In genomic region chr12:6140646-6141045, GRCh38 we compare ENCODE assay signal across 11 cellular contexts. TPM values are rescaled to one million over a fixed set of nuclear protein-coding genes. Genes with fewer than 3 reads are reported as not detected.
DNase-seq lines count a peak whose midpoint lies in the region; ATAC-seq and TF ChIP-seq lines count a peak whose summit lies in the region.
"Had no signal": no experiment of that assay in that cellular context is flagged by ENCODE, and none has a peak within 500 bp of the region (broad histone marks: within the 10 kb centered on the region; RNA-seq: fewer than 3 reads in every experiment).

No MANE protein-coding gene starts in this region.

- POLR2A ChIA-PET in WTC11 (lab: Charles Lee): no interaction called here

- intact Hi-C loops in activated CD4-positive, alpha-beta T cell treated with anti-CD3 and anti-CD28 coated beads, Interleukin-2, amount 10 ng/mL, durations not matched to agents 24 days and 14 days (cut with micrococcal nuclease): loop anchor here (1.0 kb wide), 1 partner anchor 27 kb away; no protein-coding TSS in a partner anchor
- intact Hi-C loops in right lobe of liver (cut with DNase I): no loop called here
- intact Hi-C loops in stomach (cut with DNase I; ENCODE audit: low total_unique reads): no loop called here

- H3K27ac ChIP-seq in right lobe of liver (peak overlapping the region; percentile 62 to 71 (median 64)), stomach (peak overlapping the region; percentile 64 to 81 (median 66))
- H3K27ac ChIP-seq: A549 had no signal

- H3K36me3 ChIP-seq in right lobe of liver (no peaks in the 10 kb centered on the region), stomach (no peaks in the 10 kb centered on the region), HAP-1 (replicated peaks) (no peaks in the 10 kb centered on the region)

- peaks cover 2% of the 10 kb centered on the region for H3K36me3 Mint-ChIP-seq in activated CD4-positive, alpha-beta T cell treated with anti-CD3 and anti-CD28 coated beads, Interleukin-2, amount 10 ng/mL, durations not matched to agents 24 days and 14 days (ENCODE audit: low read depth)
- peaks cover 2% of the 10 kb centered on the region for H3K36me3 Mint-ChIP-seq in activated naive CD8-positive, alpha-beta T cell treated with anti-CD3 and anti-CD28 coated beads for 36 hours
- peaks cover 2% of the 10 kb centered on the region; the same call in 1 of the 2 replicates for H3K36me3 Mint-ChIP-seq in WTC11

- CTCF ChIA-PET in WTC11 (lab: Charles Lee): interaction anchor here (0.8 to 2.0 kb wide), 3 partner anchors 14 to 144 kb away, joined by 3 to 4 read pairs (median 4); no protein-coding TSS in a partner anchor

- no peak for TF ChIP-seq CTCF in right lobe of liver (IDR thresholded peaks at IDR 0.05)
- TF ChIP-seq CTCF in stomach (IDR thresholded peaks at IDR 0.05): no peak
- no peak for TF ChIP-seq CTCF in WTC11 (IDR thresholded peaks at IDR 0.05)

- H3K27ac Mint-ChIP-seq in activated CD4-positive, alpha-beta T cell treated with anti-CD3 and anti-CD28 coated beads, Interleukin-2, amount 10 ng/mL, durations not matched to agents 24 days and 14 days: peak overlapping the region; percentile 92
- H3K27ac Mint-ChIP-seq in activated naive CD8-positive, alpha-beta T cell treated with anti-CD3 and anti-CD28 coated beads for 36 hours: peak overlapping the region; percentile 92
- H3K27ac Mint-ChIP-seq in WTC11: no peak overlapping the region

- peaks cover 32% of the 10 kb centered on the region for H3K4me1 Mint-ChIP-seq in activated CD4-positive, alpha-beta T cell treated with anti-CD3 and anti-CD28 coated beads, Interleukin-2, amount 10 ng/mL, durations not matched to agents 24 days and 14 days
- peaks cover 41% of the 10 kb centered on the region for H3K4me1 Mint-ChIP-seq in activated naive CD8-positive, alpha-beta T cell treated with anti-CD3 and anti-CD28 coated beads for 36 hours
- H3K4me1 Mint-ChIP-seq in WTC11: peaks cover 10% of the 10 kb centered on the region

- H3K4me3 Mint-ChIP-seq in activated CD4-positive, alpha-beta T cell treated with anti-CD3 and anti-CD28 coated beads, Interleukin-2, amount 10 ng/mL, durations not matched to agents 24 days and 14 days: peak overlapping the region; percentile 44
- H3K4me3 Mint-ChIP-seq in activated naive CD8-positive, alpha-beta T cell treated with anti-CD3 and anti-CD28 coated beads for 36 hours: peak overlapping the region; percentile 53
- no peak overlapping the region for H3K4me3 Mint-ChIP-seq in WTC11

- ATAC-seq in right lobe of liver (peak in 3 of 4 donors; percentile 7 to 32 (median 29)), WTC11 (no peak)
- ATAC-seq: A549, SK-N-SH treated with all-trans-retinoic acid at 6 μM for 48 hours had no signal

- peaks cover 4% of the 10 kb centered on the region for H3K9me3 Mint-ChIP-seq in activated CD4-positive, alpha-beta T cell treated with anti-CD3 and anti-CD28 coated beads, Interleukin-2, amount 10 ng/mL, durations not matched to agents 24 days and 14 days
- H3K9me3 Mint-ChIP-seq in activated naive CD8-positive, alpha-beta T cell treated with anti-CD3 and anti-CD28 coated beads for 36 hours: peaks cover 6% of the 10 kb centered on the region
- peaks cover 13% of the 10 kb centered on the region for H3K9me3 Mint-ChIP-seq in WTC11

- TF ChIP-seq POLR2A in right lobe of liver (IDR thresholded peaks at IDR 0.05) (no peak), stomach (IDR thresholded peaks at IDR 0.05) (no peak)

- H3K9me3 ChIP-seq in right lobe of liver: no peaks in the 10 kb centered on the region
- H3K9me3 ChIP-seq in stomach: no peaks in the 10 kb centered on the region
- no peaks in the 10 kb centered on the region for H3K9me3 ChIP-seq in HAP-1
- H3K9me3 ChIP-seq: A549 had no signal

- no peak for DNase-seq in activated CD4-positive, alpha-beta T cell treated with anti-CD3 and anti-CD28 coated beads, Interleukin-2, amount 10 ng/mL, durations not matched to agents 24 days and 14 days
- no peak for DNase-seq in activated CD4-positive, alpha-beta T cell treated with anti-CD3 and anti-CD28 coated beads for 1 hour
- DNase-seq in activated naive CD8-positive, alpha-beta T cell treated with anti-CD3 and anti-CD28 coated beads for 36 hours: no peak
- DNase-seq in right lobe of liver: no peak
- DNase-seq in stomach: no peak
- no peak for DNase-seq in HAP-1 (ENCODE audit: low spot score in 2 of 2)
- DNase-seq in NCI-H2227 treated with DMSO at 0.1 percent for 48 hours (lab: John Stamatoyannopoulos, UW): no peak
- no peak for DNase-seq in WTC11 (ENCODE audit: low spot score)
- DNase-seq: NCI-H774 had no signal

- H3K4me1 ChIP-seq in right lobe of liver: peaks cover 0 to 9% (median 2%) of the 10 kb centered on the region in 4 donors
- H3K4me1 ChIP-seq in stomach: peaks cover 0 to 29% (median 6%) of the 10 kb centered on the region in 4 donors
- no peaks in the 10 kb centered on the region for H3K4me1 ChIP-seq in HAP-1
- H3K4me1 ChIP-seq: A549 had no signal

- in situ Hi-C loops in HAP-1 (cut with MboI; ENCODE audit: low sequenced_read_pairs): no loop called here

- H3K27me3 ChIP-seq in right lobe of liver: no peaks in the 10 kb centered on the region
- H3K27me3 ChIP-seq in stomach: no peaks in the 10 kb centered on the region
- H3K27me3 ChIP-seq in HAP-1 (ENCODE audit: low read depth): no peaks in the 10 kb centered on the region

- H3K4me3 ChIP-seq in right lobe of liver: no peak overlapping the region
- H3K4me3 ChIP-seq in stomach: no peak overlapping the region
- H3K4me3 ChIP-seq in HAP-1: no peak overlapping the region
- H3K4me3 ChIP-seq: A549 had no signal

- H3K27me3 Mint-ChIP-seq in activated CD4-positive, alpha-beta T cell treated with anti-CD3 and anti-CD28 coated beads, Interleukin-2, amount 10 ng/mL, durations not matched to agents 24 days and 14 days: no peaks in the 10 kb centered on the region
- no peaks in the 10 kb centered on the region for H3K27me3 Mint-ChIP-seq in activated naive CD8-positive, alpha-beta T cell treated with anti-CD3 and anti-CD28 coated beads for 36 hours
- H3K27me3 Mint-ChIP-seq in WTC11 (ENCODE audit: low read depth): peaks cover 3% of the 10 kb centered on the region; the same call in 1 of the 2 replicates

- no peak for TF ChIP-seq EP300 in stomach (IDR thresholded peaks at IDR 0.05)

- 64% methylated on average over 2 of the region's 3 CpGs for WGBS in right lobe of liver (ENCODE audit: insufficient coverage, low coverage, low lambda C conversion rate, missing lambda C conversion rate)
- 64 to 72% (median 65%) methylated on average over 3 of the region's 3 CpGs for WGBS in stomach, 5 donors

TF ChIP-seq in WTC11, 78 proteins besides CTCF, POLR2A, EP300 and RAD21:
- TF ChIP-seq ZNF317 (CRISPR knock-in tag; IDR thresholded peaks at IDR 0.05; ENCODE audit: borderline replicate concordance, low read depth): no peak

RNA-seq across cellular contexts. Expression of gene VWF, which starts 16.2 kb away (rescaled TPM):
- 0.09 TPM in 1 of 2 replicates, not detected in the other for total RNA-seq in activated CD4-positive, alpha-beta T cell treated with anti-CD3 and anti-CD28 coated beads, Interleukin-2, amount 10 ng/mL, durations not matched to agents 24 days and 14 days
- under 1 TPM; 0.24 to 0.25 TPM for total RNA-seq in activated naive CD8-positive, alpha-beta T cell treated with anti-CD3 and anti-CD28 coated beads for 36 hours
- 10 to 100 TPM in 3 of 6 experiments, 1 to 10 TPM in 3; 5.7 to 16.6 (median 9.6) TPM for total RNA-seq in right lobe of liver
- 100 to 1,000 TPM in 1 of 5 donors, 10 to 100 TPM in 4; 49.0 to 103 (median 69.6) TPM for total RNA-seq in stomach
- polyA plus RNA-seq in stomach: 10 to 100 TPM in 1 of 3 donors, 1 to 10 TPM in 2; 3.1 to 22.7 (median 3.2) TPM
- 0.48 to 0.98 TPM (median 0.78 TPM) in 3 replicates for total RNA-seq in WTC11 (2021)

RNA-seq across cellular contexts. Expression of gene CD9, which starts 59.6 kb away (rescaled TPM):
- 35.6 and 40.5 TPM in 2 replicates for total RNA-seq in activated CD4-positive, alpha-beta T cell treated with anti-CD3 and anti-CD28 coated beads, Interleukin-2, amount 10 ng/mL, durations not matched to agents 24 days and 14 days
- total RNA-seq in activated naive CD8-positive, alpha-beta T cell treated with anti-CD3 and anti-CD28 coated beads for 36 hours: 10 to 100 TPM; 16.2 to 18.1 TPM
- total RNA-seq in right lobe of liver (10 to 100 TPM; 17.2 to 65.7 (median 34.2) TPM), stomach (100 to 1,000 TPM in 3 of 5 donors, 10 to 100 TPM in 2; 68.1 to 297 (median 154) TPM), WTC11 (2021) (241 to 260 TPM (median 251 TPM) in 3 replicates)
- 100 to 1,000 TPM in 2 of 3 donors, 10 to 100 TPM in 1; 51.0 to 421 (median 124) TPM for polyA plus RNA-seq in stomach
